ENCODE assay signal across 13 cellular contexts in genomic region chr11:72609451-72609850, GRCh38.
"Had no signal": no experiment of that assay in that cellular context is flagged by ENCODE, and none has a peak within 500 bp of the region (broad histone marks: within the 10 kb centered on the region; RNA-seq: fewer than 3 reads in every experiment).

No MANE protein-coding gene starts in this region.

- H3K27ac ChIP-seq: prostate gland, suprapubic skin, WERI-Rb-1 had no signal

- H3K9me3 ChIP-seq: prostate gland, suprapubic skin had no signal

- ATAC-seq: left ventricle myocardium superior, right cardiac atrium had no signal

- H3K4me3 ChIP-seq: prostate gland, suprapubic skin had no signal

- DNase-seq: activated CD4-positive, alpha-beta T cell treated with anti-CD3 and anti-CD28 coated beads for 1 hour; activated CD8-positive, alpha-beta memory T cell treated with anti-CD3 and anti-CD28 coated beads for 24 hours; activated CD8-positive, alpha-beta memory T cell treated with anti-CD3 and anti-CD28 coated beads, Interleukin-2, amount 50 U/mL, for 48 hours; activated effector memory CD4-positive, alpha-beta T cell treated with anti-CD3 and anti-CD28 coated beads, Interleukin-2, amount 50 U/mL, for 16 hours; effector memory CD4-positive, alpha-beta T cell; kidney glomerular epithelial cell; left ventricle myocardium superior; right cardiac atrium; stimulated activated CD4-positive, alpha-beta T cell treated with anti-CD3 and anti-CD28 coated beads, Interleukin-15, amount 100 ng/mL, for 24 hours; stimulated activated CD4-positive, alpha-beta T cell treated with anti-CD3 and anti-CD28 coated beads, Interleukin-2, amount 100 ng/mL, for 48 hours; WERI-Rb-1 had no signal

- H3K4me1 ChIP-seq: prostate gland had no signal

- H3K36me3 ChIP-seq: prostate gland, suprapubic skin, WERI-Rb-1 had no signal
